In the genomic region with DNA sequence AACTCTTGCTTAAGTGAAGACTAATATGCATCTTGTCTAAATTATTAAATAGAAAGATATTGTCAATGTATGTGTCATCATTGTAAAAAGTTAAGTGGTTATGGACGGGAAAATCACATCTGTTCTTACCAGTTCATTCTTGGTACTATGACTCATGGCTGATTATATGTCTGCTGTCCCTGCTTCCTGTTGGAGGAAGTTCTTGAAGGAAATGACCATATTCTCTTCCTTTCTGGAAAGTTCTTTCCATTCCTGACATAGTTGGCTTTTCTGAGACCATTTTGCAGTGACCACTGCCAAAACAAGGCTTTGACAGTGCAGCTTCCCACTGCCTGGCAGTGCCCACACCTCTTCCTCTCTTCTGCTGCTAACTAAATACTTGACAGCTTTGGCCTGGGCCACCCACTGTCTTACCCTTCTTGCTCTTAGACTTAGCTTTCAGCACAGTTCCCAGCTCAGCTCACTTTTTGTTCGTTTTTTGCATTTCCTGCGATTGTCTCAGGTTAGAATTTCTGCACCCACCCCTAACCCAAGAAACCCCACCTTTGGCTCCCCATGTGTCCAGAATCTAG, we compare ENCODE assay signal across 1 cellular context.
TF ChIP-seq lines count a peak whose summit lies in the region.

No MANE protein-coding gene starts in this region.

TF ChIP-seq in HCT116, 20 proteins besides CTCF, POLR2A, EP300 and RAD21:
- TF ChIP-seq, protein P1, sequence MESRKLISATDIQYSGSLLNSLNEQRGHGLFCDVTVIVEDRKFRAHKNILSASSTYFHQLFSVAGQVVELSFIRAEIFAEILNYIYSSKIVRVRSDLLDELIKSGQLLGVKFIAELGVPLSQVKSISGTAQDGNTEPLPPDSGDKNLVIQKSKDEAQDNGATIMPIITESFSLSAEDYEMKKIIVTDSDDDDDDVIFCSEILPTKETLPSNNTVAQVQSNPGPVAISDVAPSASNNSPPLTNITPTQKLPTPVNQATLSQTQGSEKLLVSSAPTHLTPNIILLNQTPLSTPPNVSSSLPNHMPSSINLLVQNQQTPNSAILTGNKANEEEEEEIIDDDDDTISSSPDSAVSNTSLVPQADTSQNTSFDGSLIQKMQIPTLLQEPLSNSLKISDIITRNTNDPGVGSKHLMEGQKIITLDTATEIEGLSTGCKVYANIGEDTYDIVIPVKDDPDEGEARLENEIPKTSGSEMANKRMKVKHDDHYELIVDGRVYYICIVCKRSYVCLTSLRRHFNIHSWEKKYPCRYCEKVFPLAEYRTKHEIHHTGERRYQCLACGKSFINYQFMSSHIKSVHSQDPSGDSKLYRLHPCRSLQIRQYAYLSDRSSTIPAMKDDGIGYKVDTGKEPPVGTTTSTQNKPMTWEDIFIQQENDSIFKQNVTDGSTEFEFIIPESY (IDR thresholded peaks at IDR 0.05; ENCODE audit: extremely low read depth, insufficient replicate concordance, low read length): no peak
- TF ChIP-seq, protein P2, sequence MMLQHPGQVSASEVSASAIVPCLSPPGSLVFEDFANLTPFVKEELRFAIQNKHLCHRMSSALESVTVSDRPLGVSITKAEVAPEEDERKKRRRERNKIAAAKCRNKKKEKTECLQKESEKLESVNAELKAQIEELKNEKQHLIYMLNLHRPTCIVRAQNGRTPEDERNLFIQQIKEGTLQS (IDR thresholded peaks at IDR 0.05): no peak; the same call in 1 of the 2 replicates
- TF ChIP-seq SIN3A (IDR thresholded peaks at IDR 0.05; ENCODE audit: low read depth): peak; percentile 36; the same call in 1 of the 2 replicates
- TF ChIP-seq EZH2 (IDR thresholded peaks at IDR 0.05): no peak
- TF ChIP-seq POLR2AphosphoS5 (IDR thresholded peaks at IDR 0.05; ENCODE audit: low read depth, low read length): peak; percentile 36; the same call in 1 of the 2 replicates
- TF ChIP-seq FOSL1 (IDR thresholded peaks at IDR 0.05; ENCODE audit: low read depth): peak; percentile 91
- TF ChIP-seq, protein P3, sequence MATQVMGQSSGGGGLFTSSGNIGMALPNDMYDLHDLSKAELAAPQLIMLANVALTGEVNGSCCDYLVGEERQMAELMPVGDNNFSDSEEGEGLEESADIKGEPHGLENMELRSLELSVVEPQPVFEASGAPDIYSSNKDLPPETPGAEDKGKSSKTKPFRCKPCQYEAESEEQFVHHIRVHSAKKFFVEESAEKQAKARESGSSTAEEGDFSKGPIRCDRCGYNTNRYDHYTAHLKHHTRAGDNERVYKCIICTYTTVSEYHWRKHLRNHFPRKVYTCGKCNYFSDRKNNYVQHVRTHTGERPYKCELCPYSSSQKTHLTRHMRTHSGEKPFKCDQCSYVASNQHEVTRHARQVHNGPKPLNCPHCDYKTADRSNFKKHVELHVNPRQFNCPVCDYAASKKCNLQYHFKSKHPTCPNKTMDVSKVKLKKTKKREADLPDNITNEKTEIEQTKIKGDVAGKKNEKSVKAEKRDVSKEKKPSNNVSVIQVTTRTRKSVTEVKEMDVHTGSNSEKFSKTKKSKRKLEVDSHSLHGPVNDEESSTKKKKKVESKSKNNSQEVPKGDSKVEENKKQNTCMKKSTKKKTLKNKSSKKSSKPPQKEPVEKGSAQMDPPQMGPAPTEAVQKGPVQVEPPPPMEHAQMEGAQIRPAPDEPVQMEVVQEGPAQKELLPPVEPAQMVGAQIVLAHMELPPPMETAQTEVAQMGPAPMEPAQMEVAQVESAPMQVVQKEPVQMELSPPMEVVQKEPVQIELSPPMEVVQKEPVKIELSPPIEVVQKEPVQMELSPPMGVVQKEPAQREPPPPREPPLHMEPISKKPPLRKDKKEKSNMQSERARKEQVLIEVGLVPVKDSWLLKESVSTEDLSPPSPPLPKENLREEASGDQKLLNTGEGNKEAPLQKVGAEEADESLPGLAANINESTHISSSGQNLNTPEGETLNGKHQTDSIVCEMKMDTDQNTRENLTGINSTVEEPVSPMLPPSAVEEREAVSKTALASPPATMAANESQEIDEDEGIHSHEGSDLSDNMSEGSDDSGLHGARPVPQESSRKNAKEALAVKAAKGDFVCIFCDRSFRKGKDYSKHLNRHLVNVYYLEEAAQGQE (IDR thresholded peaks at IDR 0.05; ENCODE audit: low read depth): no peak
- peak; percentile 87 for TF ChIP-seq CBX3 (IDR thresholded peaks at IDR 0.05; ENCODE audit: low read depth)
- TF ChIP-seq TCF7L2 (IDR thresholded peaks at IDR 0.05; ENCODE audit: borderline replicate concordance, extremely low read depth, insufficient read depth, insufficient read length): no peak
- peak; percentile 86 for TF ChIP-seq SP1 (IDR thresholded peaks at IDR 0.05; ENCODE audit: low read depth)
- TF ChIP-seq EZH2phosphoT487 (IDR thresholded peaks at IDR 0.05; ENCODE audit: borderline replicate concordance): no peak
- TF ChIP-seq EGR1 (IDR thresholded peaks at IDR 0.05; ENCODE audit: low read depth): no peak; the same call in 1 of the 2 replicates
- TF ChIP-seq ELF1 (IDR thresholded peaks at IDR 0.05; ENCODE audit: borderline replicate concordance, low read depth): no peak
- TF ChIP-seq ZFX (IDR thresholded peaks at IDR 0.05): no peak
- TF ChIP-seq, protein P4, sequence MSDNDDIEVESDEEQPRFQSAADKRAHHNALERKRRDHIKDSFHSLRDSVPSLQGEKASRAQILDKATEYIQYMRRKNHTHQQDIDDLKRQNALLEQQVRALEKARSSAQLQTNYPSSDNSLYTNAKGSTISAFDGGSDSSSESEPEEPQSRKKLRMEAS (IDR thresholded peaks at IDR 0.05): peak; percentile 73; the same call in 1 of the 2 replicates
- peak; percentile 89 for TF ChIP-seq JUND (IDR thresholded peaks at IDR 0.05)
- no peak; the same call in 1 of the 2 replicates for TF ChIP-seq CEBPB (IDR thresholded peaks at IDR 0.05; ENCODE audit: low read depth)
- no peak for TF ChIP-seq ZNF274 (IDR thresholded peaks at IDR 0.05; ENCODE audit: low read depth, low read length)
- TF ChIP-seq SRF (IDR thresholded peaks at IDR 0.05; ENCODE audit: low read depth): peak; percentile 89
- TF ChIP-seq YY1 (IDR thresholded peaks at IDR 0.05; ENCODE audit: extremely low read depth, insufficient replicate concordance, low read depth, low read length): peak; percentile 47
